ENCODE assay signal across 1 cellular context in genomic region chr10:88707429-88708110, GRCh38.
TF ChIP-seq lines count a peak whose summit lies in the region.

No MANE protein-coding gene starts in this region.

TF ChIP-seq in endothelial cell of umbilical vein, 7 proteins besides CTCF, POLR2A, EP300 and RAD21:
- TF ChIP-seq GATA2 (IDR thresholded peaks at IDR 0.05; ENCODE audit: insufficient read depth, insufficient read length, low read depth, low read length) (peak; percentile 73), MYC (IDR thresholded peaks at IDR 0.05; ENCODE audit: low read depth, low read length) (no peak), MAX (IDR thresholded peaks at IDR 0.05; ENCODE audit: insufficient read depth, insufficient read length) (no peak), EZH2 (IDR thresholded peaks at IDR 0.05; ENCODE audit: borderline replicate concordance, low read depth, low read length, severe bottlenecking) (no peak), FOS (IDR thresholded peaks at IDR 0.05; ENCODE audit: borderline replicate concordance, insufficient read depth, low read length) (peak; percentile 89), JUN (IDR thresholded peaks at IDR 0.05; ENCODE audit: borderline replicate concordance, insufficient read depth, insufficient read length, low read depth) (peak; percentile 56), POLR2AphosphoS5 (IDR thresholded peaks at IDR 0.05; ENCODE audit: insufficient read depth, low read depth, low read length) (peak; percentile 58)
